Comparison of ENCODE assay signal across 11 cellular contexts in genomic region chr1:27619782-27620438, GRCh38. TPM values are rescaled to one million over a fixed set of nuclear protein-coding genes. Genes with fewer than 3 reads are reported as not detected.
A peak's percentile ranks its signal among the peaks of the same experiment; 100 is the strongest.
DNase-seq lines count a peak whose midpoint lies in the region; ATAC-seq and TF ChIP-seq lines count a peak whose summit lies in the region.
"Not testable (repeated sequence)": the region's sequence is repeated elsewhere in the genome, so short reads cannot be mapped to it uniquely, and the experiment has no call there.
"Had no signal": no experiment of that assay in that cellular context is flagged by ENCODE, and none has a peak within 500 bp of the region (broad histone marks: within the 10 kb centered on the region; RNA-seq: fewer than 3 reads in every experiment).

No MANE protein-coding gene starts in this region.

- ATAC-seq in CD4-positive, CD25-positive, alpha-beta regulatory T cell (ENCODE audit: low read depth in 2 of 2); T-helper 17 cell; naive B cell (ENCODE audit: low read depth in 2 of 2): not testable (repeated sequence)

- peaks cover 46% of the 10 kb centered on the region for H3K4me1 ChIP-seq in CD4-positive, CD25-positive, alpha-beta regulatory T cell (ENCODE audit: control insufficient read depth, insufficient read depth, low read length, poor library complexity, severe bottlenecking)
- not testable (repeated sequence) for H3K4me1 ChIP-seq in neural progenitor cell

- H3K4me3 Mint-ChIP-seq in CD4-positive, CD25-positive, alpha-beta regulatory T cell: peak overlapping the region in 1 of 4 donors; percentile 17
- H3K4me3 Mint-ChIP-seq in T-helper 17 cell: peak overlapping the region; percentile 41
- H3K4me3 Mint-ChIP-seq in activated T-helper 2 cell treated with anti-CD3 and anti-CD28 coated beads, Interferon-gamma antibody, Interleukin-2, Interleukin-4, amounts not matched to agents 10 μg/mL and 5 μg/mL and 100 μg/mL, durations not matched to agents 14 hours and 24 hours and 36 hours (ENCODE audit: low read depth); dendritic cell treated with granulocyte-macrophage colony-stimulating factor and Interleukin-4, amounts not matched to agents 40 ng/mL and 50 ng/mL, for 4 days; neural progenitor cell: not testable (repeated sequence)
- peak overlapping the region in 2 of 8 donors; percentile 26 to 61 for H3K4me3 Mint-ChIP-seq in naive B cell

- H3K36me3 ChIP-seq in CD4-positive, CD25-positive, alpha-beta regulatory T cell (ENCODE audit: control insufficient read depth, insufficient read depth, low read length); neural progenitor cell: not testable (repeated sequence)

- H3K9me3 Mint-ChIP-seq in CD4-positive, CD25-positive, alpha-beta regulatory T cell; activated T-helper 2 cell treated with anti-CD3 and anti-CD28 coated beads, Interferon-gamma antibody, Interleukin-2, Interleukin-4, amounts not matched to agents 10 μg/mL and 5 μg/mL and 100 μg/mL, durations not matched to agents 14 hours and 24 hours and 36 hours; dendritic cell treated with granulocyte-macrophage colony-stimulating factor and Interleukin-4, amounts not matched to agents 40 ng/mL and 50 ng/mL, for 4 days; naive B cell; neural progenitor cell: not testable (repeated sequence)

- not testable (repeated sequence) for H3K9me3 ChIP-seq in CD4-positive, CD25-positive, alpha-beta regulatory T cell (ENCODE audit: control insufficient read depth in 2 of 2, low read length in 2 of 2); T-helper 17 cell (ENCODE audit: control insufficient read depth, low read length, poor library complexity, severe bottlenecking); neural progenitor cell (ENCODE audit: low read depth)

- peak overlapping the region in 2 of 3 donors; percentile 14 to 16 for H3K27ac Mint-ChIP-seq in CD4-positive, CD25-positive, alpha-beta regulatory T cell
- H3K27ac Mint-ChIP-seq in T-helper 17 cell: not testable (repeated sequence)
- peak overlapping the region; percentile 31 for H3K27ac Mint-ChIP-seq in activated T-helper 2 cell treated with anti-CD3 and anti-CD28 coated beads, Interferon-gamma antibody, Interleukin-2, Interleukin-4, amounts not matched to agents 10 μg/mL and 5 μg/mL and 100 μg/mL, durations not matched to agents 14 hours and 24 hours and 36 hours
- H3K27ac Mint-ChIP-seq in dendritic cell treated with granulocyte-macrophage colony-stimulating factor and Interleukin-4, amounts not matched to agents 40 ng/mL and 50 ng/mL, for 4 days: peak overlapping the region; percentile 54
- peak overlapping the region in 4 of 6 donors; percentile 39 to 79 (median 50) for H3K27ac Mint-ChIP-seq in naive B cell
- H3K27ac Mint-ChIP-seq in neural progenitor cell: peak overlapping the region; percentile 74

- not testable (repeated sequence) for H3K79me2 ChIP-seq in neural progenitor cell (ENCODE audit: low read depth)

- intact Hi-C loops in activated T-helper 2 cell treated with anti-CD3 and anti-CD28 coated beads, Interferon-gamma antibody, Interleukin-2, Interleukin-4, amounts not matched to agents 10 μg/mL and 5 μg/mL and 100 μg/mL, durations not matched to agents 14 hours and 24 hours and 36 hours (cut with micrococcal nuclease); dendritic cell treated with granulocyte-macrophage colony-stimulating factor and Interleukin-4, amounts not matched to agents 40 ng/mL and 50 ng/mL, for 4 days (cut with micrococcal nuclease): not testable (repeated sequence)

- H4K20me1 ChIP-seq in neural progenitor cell (ENCODE audit: low read depth): not testable (repeated sequence)

- H3K4me2 ChIP-seq in neural progenitor cell: not testable (repeated sequence)

- H3K4me3 ChIP-seq in CD4-positive, CD25-positive, alpha-beta regulatory T cell (ENCODE audit: low read depth, low read length); HL-60 (replicated peaks; ENCODE audit: insufficient read depth, low read length); neural progenitor cell: not testable (repeated sequence)

- H3K36me3 Mint-ChIP-seq in CD4-positive, CD25-positive, alpha-beta regulatory T cell; T-helper 17 cell (ENCODE audit: low read depth); activated T-helper 2 cell treated with anti-CD3 and anti-CD28 coated beads, Interferon-gamma antibody, Interleukin-2, Interleukin-4, amounts not matched to agents 10 μg/mL and 5 μg/mL and 100 μg/mL, durations not matched to agents 14 hours and 24 hours and 36 hours (ENCODE audit: low read depth); neural progenitor cell: not testable (repeated sequence)
- H3K36me3 Mint-ChIP-seq in dendritic cell treated with granulocyte-macrophage colony-stimulating factor and Interleukin-4, amounts not matched to agents 40 ng/mL and 50 ng/mL, for 4 days (ENCODE audit: low read depth): peaks cover 52% of the 10 kb centered on the region
- peaks cover 10 to 51% of the 10 kb centered on the region in 2 donors for H3K36me3 Mint-ChIP-seq in naive B cell

- TF ChIP-seq CTCF in HL-60 (IDR thresholded peaks at IDR 0.05; ENCODE audit: insufficient read depth, low read length); neural progenitor cell (IDR thresholded peaks at IDR 0.05): not testable (repeated sequence)

- H3K4me1 Mint-ChIP-seq in CD4-positive, CD25-positive, alpha-beta regulatory T cell: peaks cover 6 to 55% (median 33%) of the 10 kb centered on the region in 4 donors
- H3K4me1 Mint-ChIP-seq in T-helper 17 cell (peaks cover 35% of the 10 kb centered on the region), naive B cell (peaks cover 41 to 63% (median 50%) of the 10 kb centered on the region in 3 donors), neural progenitor cell (peaks cover 14% of the 10 kb centered on the region)
- peaks cover 39% of the 10 kb centered on the region for H3K4me1 Mint-ChIP-seq in activated T-helper 2 cell treated with anti-CD3 and anti-CD28 coated beads, Interferon-gamma antibody, Interleukin-2, Interleukin-4, amounts not matched to agents 10 μg/mL and 5 μg/mL and 100 μg/mL, durations not matched to agents 14 hours and 24 hours and 36 hours (ENCODE audit: low read depth)
- H3K4me1 Mint-ChIP-seq in dendritic cell treated with granulocyte-macrophage colony-stimulating factor and Interleukin-4, amounts not matched to agents 40 ng/mL and 50 ng/mL, for 4 days (ENCODE audit: low read depth): peaks cover 65% of the 10 kb centered on the region

- H3K27ac ChIP-seq in CD4-positive, CD25-positive, alpha-beta regulatory T cell (ENCODE audit: insufficient read depth, low read length, poor library complexity, severe bottlenecking); neural progenitor cell: not testable (repeated sequence)
- H3K27ac ChIP-seq in HL-60 (replicated peaks): peak overlapping the region; percentile 91

- DNase-seq in CD4-positive, CD25-positive, alpha-beta regulatory T cell; HL-60 (ENCODE audit: low read depth in 1 of 2, low spot score in 1 of 2); T-helper 17 cell; activated T-helper 2 cell treated with anti-CD3 and anti-CD28 coated beads, Interferon-gamma antibody, Interleukin-2, Interleukin-4, amounts not matched to agents 10 μg/mL and 5 μg/mL and 100 μg/mL, durations not matched to agents 14 hours and 24 hours and 36 hours (ENCODE audit: low spot score); naive B cell; neural progenitor cell (ENCODE audit: low spot score): not testable (repeated sequence)

- peaks cover 14% of the 10 kb centered on the region for H3F3A ChIP-seq in neural progenitor cell (ENCODE audit: low read depth)

- H3K9ac ChIP-seq in neural progenitor cell: not testable (repeated sequence)

- H2AFZ ChIP-seq in neural progenitor cell (replicated peaks): not testable (repeated sequence)

- H3K27me3 ChIP-seq in CD4-positive, CD25-positive, alpha-beta regulatory T cell (ENCODE audit: control insufficient read depth, insufficient read depth, low read length); HL-60 (ENCODE audit: insufficient read depth, poor library complexity, severe bottlenecking): not testable (repeated sequence)
- peaks cover 13% of the 10 kb centered on the region for H3K27me3 ChIP-seq in neural progenitor cell

- H3K27me3 Mint-ChIP-seq in CD4-positive, CD25-positive, alpha-beta regulatory T cell; T-helper 17 cell; activated T-helper 2 cell treated with anti-CD3 and anti-CD28 coated beads, Interferon-gamma antibody, Interleukin-2, Interleukin-4, amounts not matched to agents 10 μg/mL and 5 μg/mL and 100 μg/mL, durations not matched to agents 14 hours and 24 hours and 36 hours (ENCODE audit: low read depth); dendritic cell treated with granulocyte-macrophage colony-stimulating factor and Interleukin-4, amounts not matched to agents 40 ng/mL and 50 ng/mL, for 4 days; naive B cell; neural progenitor cell (ENCODE audit: insufficient read depth, low read depth): not testable (repeated sequence)

RNA-seq across cellular contexts. Expression of gene FGR, which starts 15.1 kb away (rescaled TPM):
- total RNA-seq in CD4-positive, CD25-positive, alpha-beta regulatory T cell: 0.15 TPM
- under 1 TPM; 0.20 to 0.87 (median 0.33) TPM for polyA plus RNA-seq in CD4-positive, CD25-positive, alpha-beta regulatory T cell
- total RNA-seq in T-helper 17 cell: 10 to 100 TPM in 1 of 2 donors, 1 to 10 TPM in 1; 3.3 to 12.6 TPM
- total RNA-seq in activated T-helper 2 cell treated with anti-CD3 and anti-CD28 coated beads, Interferon-gamma antibody, Interleukin-2, Interleukin-4, amounts not matched to agents 10 μg/mL and 5 μg/mL and 100 μg/mL, durations not matched to agents 14 hours and 24 hours and 36 hours: 0.07 and 0.25 TPM in 2 replicates
- polyA plus RNA-seq in naive B cell (ENCODE audit: low read depth in 6 of 6): 100 to 1,000 TPM; 106 to 197 (median 132) TPM
- not detected in 2 replicates for total RNA-seq in neural progenitor cell (ENCODE audit: low replicate concordance)
- total RNA-seq: Daoy, G401, HT-29 had no signal
- polyA plus RNA-seq: SK-N-SH had no signal

RNA-seq across cellular contexts. Expression of gene AHDC1, which starts 16.0 kb away (rescaled TPM):
- total RNA-seq in CD4-positive, CD25-positive, alpha-beta regulatory T cell: 26.2 TPM
- 1 to 10 TPM in 1 of 4 donors, under 1 TPM in 3; 0.07 to 1.4 (median 0.50) TPM for polyA plus RNA-seq in CD4-positive, CD25-positive, alpha-beta regulatory T cell
- total RNA-seq in T-helper 17 cell (10 to 100 TPM; 15.9 to 18.7 TPM), neural progenitor cell (ENCODE audit: low replicate concordance) (7.0 and 26.5 TPM in 2 replicates)
- total RNA-seq in activated T-helper 2 cell treated with anti-CD3 and anti-CD28 coated beads, Interferon-gamma antibody, Interleukin-2, Interleukin-4, amounts not matched to agents 10 μg/mL and 5 μg/mL and 100 μg/mL, durations not matched to agents 14 hours and 24 hours and 36 hours: 28.5 and 29.3 TPM in 2 replicates
- polyA plus RNA-seq in naive B cell (ENCODE audit: low read depth in 6 of 6): 1 to 10 TPM in 3 of 6 donors, under 1 TPM in 3; 0.15 to 2.3 (median 0.91) TPM

RNA-seq across cellular contexts. Expression of gene IFI6, which starts 52.1 kb away (rescaled TPM):
- total RNA-seq in CD4-positive, CD25-positive, alpha-beta regulatory T cell: 49.7 TPM
- 100 to 1,000 TPM; 152 to 199 (median 181) TPM for polyA plus RNA-seq in CD4-positive, CD25-positive, alpha-beta regulatory T cell
- total RNA-seq in T-helper 17 cell (10 to 100 TPM; 25.7 to 26.4 TPM), neural progenitor cell (ENCODE audit: low replicate concordance) (2.4 and 7.2 TPM in 2 replicates)
- 35.0 and 35.2 TPM in 2 replicates for total RNA-seq in activated T-helper 2 cell treated with anti-CD3 and anti-CD28 coated beads, Interferon-gamma antibody, Interleukin-2, Interleukin-4, amounts not matched to agents 10 μg/mL and 5 μg/mL and 100 μg/mL, durations not matched to agents 14 hours and 24 hours and 36 hours
- 10 to 100 TPM; 27.6 to 65.1 (median 52.8) TPM for polyA plus RNA-seq in naive B cell (ENCODE audit: low read depth in 6 of 6)
